In genomic region chr1:74504125-74505065, GRCh38 we compare ENCODE assay signal across 8 cellular contexts. TPM values are rescaled to one million over a fixed set of nuclear protein-coding genes. Genes with fewer than 3 reads are reported as not detected.
DNase-seq lines count a peak whose midpoint lies in the region; ATAC-seq and TF ChIP-seq lines count a peak whose summit lies in the region.

No MANE protein-coding gene starts in this region.

- no peak overlapping the region for H3K4me3 ChIP-seq in CD4-positive, CD25-positive, alpha-beta regulatory T cell (ENCODE audit: low read depth, low read length)
- H3K4me3 ChIP-seq in endodermal cell (ENCODE audit: low read length) (no peak overlapping the region), vagina (no peak overlapping the region)

- no peaks in the 10 kb centered on the region for H3K27me3 Mint-ChIP-seq in CD4-positive, CD25-positive, alpha-beta regulatory T cell
- peaks cover 9% of the 10 kb centered on the region for H3K27me3 Mint-ChIP-seq in endodermal cell (ENCODE audit: insufficient read depth)

- no peaks in the 10 kb centered on the region for H3K36me3 ChIP-seq in CD4-positive, CD25-positive, alpha-beta regulatory T cell (ENCODE audit: control insufficient read depth, insufficient read depth, low read length)
- no peaks in the 10 kb centered on the region for H3K36me3 ChIP-seq in endodermal cell (ENCODE audit: control insufficient read depth, insufficient read depth, low read length)
- no peaks in the 10 kb centered on the region for H3K36me3 ChIP-seq in vagina

- H3K4me1 Mint-ChIP-seq in CD4-positive, CD25-positive, alpha-beta regulatory T cell: no peaks in the 10 kb centered on the region
- peaks cover 18% of the 10 kb centered on the region for H3K4me1 Mint-ChIP-seq in endodermal cell

- TF ChIP-seq CTCF in endodermal cell (conservative IDR thresholded peaks at IDR 0.05) (peak; percentile 91), vagina (IDR thresholded peaks at IDR 0.05) (no peak)

- H3K9me3 ChIP-seq in CD4-positive, CD25-positive, alpha-beta regulatory T cell (ENCODE audit: control insufficient read depth in 2 of 2, low read length in 2 of 2): no peaks in the 10 kb centered on the region
- H3K9me3 ChIP-seq in endodermal cell (ENCODE audit: control insufficient read depth, low read length) (no peaks in the 10 kb centered on the region), vagina (no peaks in the 10 kb centered on the region)

- H3K27me3 ChIP-seq in CD4-positive, CD25-positive, alpha-beta regulatory T cell (ENCODE audit: control insufficient read depth, insufficient read depth, low read length): no peaks in the 10 kb centered on the region
- no peaks in the 10 kb centered on the region for H3K27me3 ChIP-seq in endodermal cell (ENCODE audit: control insufficient read depth, insufficient read depth, low read length, poor library complexity, severe bottlenecking)
- no peaks in the 10 kb centered on the region for H3K27me3 ChIP-seq in vagina

- DNase-seq in CD4-positive, CD25-positive, alpha-beta regulatory T cell: peak in 2 of 3 donors; percentile 9 to 44
- DNase-seq in NCI-H2081 treated with DMSO at 0.1 percent for 48 hours (lab: John Stamatoyannopoulos, UW) (peak; percentile 34), endodermal cell (peak; percentile 92), mucosa of gallbladder (ENCODE audit: low spot score) (peak; percentile 18), vagina (ENCODE audit: extremely low spot score in 2 of 2) (no peak)
- peak; percentile 62 for DNase-seq in activated CD4-positive, alpha-beta T cell treated with anti-CD3 and anti-CD28 coated beads for 48 hours

- H3K27ac ChIP-seq in CD4-positive, CD25-positive, alpha-beta regulatory T cell (ENCODE audit: insufficient read depth, low read length, poor library complexity, severe bottlenecking): no peak overlapping the region
- H3K27ac ChIP-seq in endodermal cell (ENCODE audit: low read depth, low read length) (peak overlapping the region; percentile 78), vagina (no peak overlapping the region)

- H3K9me3 Mint-ChIP-seq in CD4-positive, CD25-positive, alpha-beta regulatory T cell: peaks cover 0 to 1% (median 0%) of the 10 kb centered on the region in 7 donors
- H3K9me3 Mint-ChIP-seq in endodermal cell: no peaks in the 10 kb centered on the region

- intact Hi-C loops in vagina (cut with DNase I): no loop called here

- no peaks in the 10 kb centered on the region for H3K36me3 Mint-ChIP-seq in CD4-positive, CD25-positive, alpha-beta regulatory T cell
- H3K36me3 Mint-ChIP-seq in endodermal cell (ENCODE audit: low read depth): no peaks in the 10 kb centered on the region

- WGBS in endodermal cell (ENCODE audit: insufficient coverage in 1 of 2, insufficient read length in 1 of 2), 2 experiments: 54 to 57% methylated on average over 16 to 19 of the region's 19 CpGs

- TF ChIP-seq POLR2A in vagina (IDR thresholded peaks at IDR 0.05): no peak

- H3K4me3 Mint-ChIP-seq in CD4-positive, CD25-positive, alpha-beta regulatory T cell: no peak overlapping the region
- H3K4me3 Mint-ChIP-seq in endodermal cell: no peak overlapping the region

- no peak overlapping the region for H3K27ac Mint-ChIP-seq in CD4-positive, CD25-positive, alpha-beta regulatory T cell
- no peak overlapping the region for H3K27ac Mint-ChIP-seq in endodermal cell

- no peak overlapping the region for H3K9ac ChIP-seq in endodermal cell (ENCODE audit: extremely low read depth, low read length, poor library complexity, severe bottlenecking)

- no peaks in the 10 kb centered on the region for H3K4me1 ChIP-seq in CD4-positive, CD25-positive, alpha-beta regulatory T cell (ENCODE audit: control insufficient read depth, insufficient read depth, low read length, poor library complexity, severe bottlenecking)
- H3K4me1 ChIP-seq in endodermal cell (ENCODE audit: control insufficient read depth, insufficient read depth, low read length) (no peaks in the 10 kb centered on the region), vagina (no peaks in the 10 kb centered on the region)

- ATAC-seq in CD4-positive, CD25-positive, alpha-beta regulatory T cell (ENCODE audit: low read depth in 2 of 2): no peak
- ATAC-seq in GM18907 (IDR thresholded peaks at IDR 0.05; ENCODE audit: unreplicated experiment) (peak; percentile 95), HG03066 (IDR thresholded peaks at IDR 0.05; ENCODE audit: low read depth, unreplicated experiment) (peak; percentile 83)

RNA-seq across cellular contexts. Expression of gene LRRC53, which starts 8.0 kb away (rescaled TPM):
- total RNA-seq in CD4-positive, CD25-positive, alpha-beta regulatory T cell: not detected
- polyA plus RNA-seq in CD4-positive, CD25-positive, alpha-beta regulatory T cell: not detected
- total RNA-seq in endodermal cell (not detected), mucosa of gallbladder (not detected), vagina (not detected)
- 0.14 TPM for polyA plus RNA-seq in endodermal cell (2013, experiment 1 of 2)
- polyA plus RNA-seq in endodermal cell (2013, experiment 2 of 2): 0.08 TPM

Comparison
In these comparisons a context has a peak if more than half of its experiments do, and no peak if none do; other contexts are left out.
1. ATAC-seq: peak in GM18907 (single experiment) and HG03066 (single experiment); none in CD4-positive, CD25-positive, alpha-beta regulatory T cell (0 of 2).
2. DNase-seq: peak in CD4-positive, CD25-positive, alpha-beta regulatory T cell (2 of 3), NCI-H2081 treated with DMSO at 0.1 percent for 48 hours (single experiment), activated CD4-positive, alpha-beta T cell treated with anti-CD3 and anti-CD28 coated beads for 48 hours (single experiment), endodermal cell (single experiment) and mucosa of gallbladder (single experiment); none in vagina (0 of 2).